ENCODE assay signal across 28 cellular contexts in the genomic region with DNA sequence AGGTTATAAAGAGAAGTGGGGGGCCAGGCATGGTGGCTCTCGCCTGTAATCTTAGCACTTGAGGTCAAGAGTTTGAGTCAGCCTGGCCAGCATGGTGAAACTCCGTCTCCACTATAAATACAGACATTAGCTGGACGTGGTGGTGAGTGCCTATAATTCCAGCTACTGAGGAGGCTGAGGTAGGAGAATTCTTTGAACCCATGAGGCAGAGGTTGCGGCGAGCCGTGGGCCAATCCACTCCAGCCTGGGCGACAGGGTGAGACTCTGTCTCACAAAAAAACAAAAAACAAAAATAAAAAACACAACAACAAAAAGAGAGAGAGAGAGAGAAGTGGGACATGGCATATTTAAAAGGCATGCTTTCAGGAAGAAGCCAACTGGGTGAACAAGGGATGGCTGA.
"Had no signal": no experiment of that assay in that cellular context is flagged by ENCODE, and none has a peak within 500 bp of the region (broad histone marks: within the 10 kb centered on the region; RNA-seq: fewer than 3 reads in every experiment).

No MANE protein-coding gene starts in this region.

- H3K9ac ChIP-seq: neural progenitor cell had no signal

- H3K27ac Mint-ChIP-seq: mesothelial cell of epicardium; natural killer cell; nephron progenitor cell; neural progenitor cell; stimulated activated naive B cell treated with anti-CD40 and anti-IgM and Interleukin-4, amounts not matched to agents 10 μg/mL and 1 μg/mL and 100 μg/mL, for 72 hours had no signal

- ATAC-seq: natural killer cell; right cardiac atrium; stimulated activated naive CD8-positive, alpha-beta T cell treated with anti-CD3 and anti-CD28 coated beads, Interleukin-15, Interleukin-2, amounts not matched to agents 100 U/mL and 50 U/mL, for 24 hours had no signal

- H3K27me3 ChIP-seq: neural progenitor cell, pancreas, sigmoid colon, stomach, testis, thyroid gland, transverse colon, upper lobe of left lung, vagina had no signal

- H3K9me3 ChIP-seq: left ventricle myocardium inferior, pancreas, prostate gland, sigmoid colon, stomach, testis, thyroid gland, transverse colon, upper lobe of left lung, vagina had no signal

- H3K4me3 Mint-ChIP-seq: mesothelial cell of epicardium; natural killer cell; nephron progenitor cell; neural progenitor cell; stimulated activated naive B cell treated with anti-CD40 and anti-IgM and Interleukin-4, amounts not matched to agents 10 μg/mL and 1 μg/mL and 100 μg/mL, for 72 hours had no signal

- H3K27me3 Mint-ChIP-seq: stimulated activated naive B cell treated with anti-CD40 and anti-IgM and Interleukin-4, amounts not matched to agents 10 μg/mL and 1 μg/mL and 100 μg/mL, for 72 hours had no signal

- H3K9me3 Mint-ChIP-seq: naive B cell, natural killer cell, nephron progenitor cell, neural progenitor cell had no signal

- H3K27ac ChIP-seq: left ventricle myocardium inferior, neural progenitor cell, pancreas, prostate gland, sigmoid colon, stomach, testis, thyroid gland, transverse colon, vagina had no signal

- H3K36me3 ChIP-seq: left ventricle myocardium inferior, neural progenitor cell, pancreas, prostate gland, sigmoid colon, stomach, thyroid gland, transverse colon, upper lobe of left lung, vagina had no signal

- H3K36me3 Mint-ChIP-seq: mesothelial cell of epicardium; naive B cell; natural killer cell; neural progenitor cell; stimulated activated naive B cell treated with anti-CD40 and anti-IgM and Interleukin-4, amounts not matched to agents 10 μg/mL and 1 μg/mL and 100 μg/mL, for 72 hours had no signal

- H3K4me2 ChIP-seq: neural progenitor cell had no signal

- H2AFZ ChIP-seq: neural progenitor cell had no signal

- DNase-seq: islet precursor cell; left ventricle myocardium inferior; naive B cell; natural killer cell; nephron progenitor cell; nucleus accumbens; pancreas; posterior cingulate gyrus; retina; right cardiac atrium; sigmoid colon; small intestine; stimulated activated CD4-positive, alpha-beta T cell treated with anti-CD3 and anti-CD28 coated beads, Interleukin-1b, Interleukin-23, amount 100 ng/mL, for 48 hours; stimulated activated CD4-positive, alpha-beta T cell treated with anti-CD3 and anti-CD28 coated beads, Interleukin-2, amount 100 ng/mL, for 48 hours; stimulated activated CD4-positive, alpha-beta T cell treated with anti-CD3 and anti-CD28 coated beads, Interleukin-4, amount 100 ng/mL, for 4 hours; stimulated activated CD8-positive, alpha-beta memory T cell treated with anti-CD3 and anti-CD28 coated beads, Interleukin-4, amount 100 ng/mL, for 48 hours; stimulated activated naive B cell treated with anti-CD40 and anti-IgM and Interleukin-4, amounts not matched to agents 10 μg/mL and 1 μg/mL and 100 μg/mL, for 72 hours; stimulated activated naive CD8-positive, alpha-beta T cell treated with anti-CD3 and anti-CD28 coated beads, Interleukin-15, Interleukin-2, amounts not matched to agents 100 U/mL and 50 U/mL, for 24 hours; stomach; testis; thyroid gland; transverse colon had no signal

- H3K4me3 ChIP-seq: left ventricle myocardium inferior, lung, neural progenitor cell, pancreas, prostate gland, sigmoid colon, stomach, testis, thyroid gland, transverse colon, upper lobe of left lung, vagina had no signal

- H3K4me1 ChIP-seq: left ventricle myocardium inferior, neural progenitor cell, pancreas, prostate gland, sigmoid colon, stomach, testis, transverse colon, upper lobe of left lung, vagina had no signal

- H3K4me1 Mint-ChIP-seq: natural killer cell, nephron progenitor cell, neural progenitor cell had no signal
